In genomic region chr9:114588150-114588663, GRCh38 we compare ENCODE assay signal across 8 cellular contexts. TPM values are rescaled to one million over a fixed set of nuclear protein-coding genes. Genes with fewer than 3 reads are reported as not detected.
DNase-seq lines count a peak whose midpoint lies in the region; ATAC-seq lines count a peak whose summit lies in the region.

No MANE protein-coding gene starts in this region.

- H3K27ac Mint-ChIP-seq in effector memory CD8-positive, alpha-beta T cell = peak overlapping the region; percentile 99
- peak overlapping the region; percentile 91 to 100 (median 99) for H3K27ac Mint-ChIP-seq in naive thymus-derived CD4-positive, alpha-beta T cell

- peak overlapping the region; percentile 99 for H3K27ac ChIP-seq in naive thymus-derived CD4-positive, alpha-beta T cell (ENCODE audit: low read depth, low read length)

- peaks cover 39% of the 10 kb centered on the region for H3K36me3 Mint-ChIP-seq in effector memory CD8-positive, alpha-beta T cell (ENCODE audit: insufficient read depth)
- peaks cover 4 to 33% (median 13%) of the 10 kb centered on the region in 5 donors for H3K36me3 Mint-ChIP-seq in naive thymus-derived CD4-positive, alpha-beta T cell

- no peaks in the 10 kb centered on the region for H3K27me3 ChIP-seq in naive thymus-derived CD4-positive, alpha-beta T cell (ENCODE audit: control insufficient read depth in 2 of 2, insufficient read depth in 2 of 2, low read length in 2 of 2)

- peaks cover 0 to 8% (median 6%) of the 10 kb centered on the region in 3 experiments for H3K36me3 ChIP-seq in naive thymus-derived CD4-positive, alpha-beta T cell (ENCODE audit: control insufficient read depth in 2 of 3, insufficient read depth in 3 of 3, low read length in 3 of 3)

- H3K9me3 Mint-ChIP-seq in effector memory CD8-positive, alpha-beta T cell = no peaks in the 10 kb centered on the region
- H3K9me3 Mint-ChIP-seq in naive thymus-derived CD4-positive, alpha-beta T cell = peaks cover 0 to 4% (median 0%) of the 10 kb centered on the region in 11 donors

- peak overlapping the region; percentile 95 to 96 for H3K4me3 Mint-ChIP-seq in effector memory CD8-positive, alpha-beta T cell
- H3K4me3 Mint-ChIP-seq in naive thymus-derived CD4-positive, alpha-beta T cell = peak overlapping the region; percentile 95 to 99 (median 98)

- intact Hi-C loops in naive thymus-derived CD4-positive, alpha-beta T cell (cut with micrococcal nuclease) = loop anchor here (5.0 to 10.0 kb wide), 4 partner anchors 317 to 1211 kb away; partner anchors contain the start of genes TNFSF8 (in 2 of the 2) and HDHD3 (in 1 of the 2)

- DNase-seq in NCI-H2227 (lab: John Stamatoyannopoulos, UW; ENCODE audit: unreplicated experiment) (peak; percentile 13), NCI-H2227 treated with DMSO at 0.1 percent for 48 hours (lab: John Stamatoyannopoulos, UW) (no peak), RPMI7951 (ENCODE audit: low read depth) (peak; percentile 17), NCI-H146 treated with DMSO at 0.1 percent for 48 hours (lab: John Stamatoyannopoulos, UW; ENCODE audit: unreplicated experiment) (no peak)
- peak in 1 of 3 experiments; percentile 7 for DNase-seq in effector memory CD8-positive, alpha-beta T cell
- DNase-seq in naive thymus-derived CD4-positive, alpha-beta T cell = peak in 2 of 9 donors; percentile 18 to 28

- H3K9me3 ChIP-seq in naive thymus-derived CD4-positive, alpha-beta T cell (ENCODE audit: control insufficient read depth in 2 of 3, low read length in 3 of 3) = no peaks in the 10 kb centered on the region

- H3K4me3 ChIP-seq in naive thymus-derived CD4-positive, alpha-beta T cell (ENCODE audit: low read length) = peak overlapping the region; percentile 94

- peaks cover 50 to 55% of the 10 kb centered on the region in 2 donors for H3K4me1 Mint-ChIP-seq in effector memory CD8-positive, alpha-beta T cell (ENCODE audit: low read depth in 2 of 2)
- peaks cover 47 to 59% (median 55%) of the 10 kb centered on the region in 7 donors for H3K4me1 Mint-ChIP-seq in naive thymus-derived CD4-positive, alpha-beta T cell

- POLR2A ChIA-PET in naive thymus-derived CD4-positive, alpha-beta T cell (lab: Charles Lee) = interaction anchor here (0.7 to 11.8 kb wide), 15 partner anchors 8 to 342 kb away, joined by 3 to 329 read pairs (median 5); partner anchors contain the start of genes AKNA, TMEM268, TNFSF8 and WHRN

- CTCF ChIA-PET in naive thymus-derived CD4-positive, alpha-beta T cell (lab: Charles Lee) = interaction anchor here (0.6 to 2.5 kb wide), 6 partner anchors 25 to 341 kb away, joined by 3 to 14 read pairs (median 5); no protein-coding TSS in a partner anchor

- H3K27me3 Mint-ChIP-seq in effector memory CD8-positive, alpha-beta T cell = no peaks in the 10 kb centered on the region
- peaks cover 0 to 6% (median 0%) of the 10 kb centered on the region in 5 donors for H3K27me3 Mint-ChIP-seq in naive thymus-derived CD4-positive, alpha-beta T cell

- ATAC-seq in effector memory CD8-positive, alpha-beta T cell (replicated peaks) = no peak
- no peak for ATAC-seq in naive thymus-derived CD4-positive, alpha-beta T cell
- ATAC-seq in HG03521 (IDR thresholded peaks at IDR 0.05; ENCODE audit: unreplicated experiment) = no peak
- no peak for ATAC-seq in GM21447 (IDR thresholded peaks at IDR 0.05; ENCODE audit: unreplicated experiment)

- peaks cover 39 to 41% of the 10 kb centered on the region in 2 donors for H3K4me1 ChIP-seq in naive thymus-derived CD4-positive, alpha-beta T cell (ENCODE audit: control insufficient read depth in 2 of 2, insufficient read depth in 2 of 2, low read length in 2 of 2)

RNA-seq across cellular contexts. Expression of gene ATP6V1G1, which starts 0.6 kb away (rescaled TPM):
- 98.8 and 114 TPM in 2 replicates for total RNA-seq in RPMI7951 (2014; rRNA removed; shearing (Covaris generic))
- total RNA-seq in naive thymus-derived CD4-positive, alpha-beta T cell = 100 to 1,000 TPM in 3 of 5 experiments, 10 to 100 TPM in 2; 86.2 to 136 (median 130) TPM
- 100 to 1,000 TPM; 256 to 372 TPM for polyA plus RNA-seq in naive thymus-derived CD4-positive, alpha-beta T cell

RNA-seq across cellular contexts. Expression of gene TMEM268, which starts 22.9 kb away (rescaled TPM):
- total RNA-seq in RPMI7951 (2014; rRNA removed; shearing (Covaris generic)) = 2.2 and 2.4 TPM in 2 replicates
- total RNA-seq in naive thymus-derived CD4-positive, alpha-beta T cell = 10 to 100 TPM; 15.7 to 21.7 (median 19.8) TPM
- polyA plus RNA-seq in naive thymus-derived CD4-positive, alpha-beta T cell = 10 to 100 TPM in 1 of 2 donors, 1 to 10 TPM in 1; 8.0 to 11.6 TPM

Comparison
In these comparisons a context has a peak if more than half of its experiments do, and no peak if none do; other contexts are left out.
1. DNase-seq: peak in NCI-H2227 (single experiment) and RPMI7951 (single experiment); none in NCI-H2227 treated with DMSO at 0.1 percent for 48 hours (single experiment) and NCI-H146 treated with DMSO at 0.1 percent for 48 hours (single experiment).